In the genomic region with DNA sequence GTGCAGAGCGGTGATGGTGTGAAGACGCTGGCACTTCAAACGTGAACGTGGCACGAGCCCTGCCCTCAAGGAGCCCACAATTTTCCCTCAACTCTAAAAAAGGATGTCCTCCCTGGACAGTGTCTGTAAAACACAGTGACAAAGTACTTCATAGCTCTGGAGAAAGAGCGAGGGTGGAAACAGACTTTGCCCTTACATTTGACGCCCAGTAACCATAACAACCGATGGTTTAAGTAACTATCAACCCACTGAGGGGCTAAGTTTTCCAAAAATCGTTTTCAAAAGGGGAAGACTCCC, we compare ENCODE assay signal across 8 cellular contexts. TPM values are rescaled to one million over a fixed set of nuclear protein-coding genes. Genes with fewer than 3 reads are reported as not detected.
DNase-seq lines count a peak whose midpoint lies in the region; ATAC-seq and TF ChIP-seq lines count a peak whose summit lies in the region.

No MANE protein-coding gene starts in this region.

- peaks cover 37% of the 10 kb centered on the region for H3K4me1 ChIP-seq in mononuclear cell (ENCODE audit: insufficient read depth, low read length)

- H3K27me3 ChIP-seq in BJ (ENCODE audit: control insufficient read depth, insufficient read depth, low read length): no peaks in the 10 kb centered on the region
- H3K27me3 ChIP-seq in mononuclear cell (ENCODE audit: insufficient read depth, low read length): no peaks in the 10 kb centered on the region

- ATAC-seq in GM19351 (IDR thresholded peaks at IDR 0.05; ENCODE audit: unreplicated experiment): no peak
- no peak for ATAC-seq in HG02840 (IDR thresholded peaks at IDR 0.05; ENCODE audit: low FRiP score, unreplicated experiment)
- ATAC-seq in GM19395 (IDR thresholded peaks at IDR 0.05; ENCODE audit: unreplicated experiment): no peak

- CTCF ChIA-PET in BJ (lab: Yijun Ruan, JAX): interaction anchor here (1.0 kb wide), 1 partner anchor 108 kb away, joined by 3 read pairs; no protein-coding TSS in a partner anchor

- POLR2A ChIA-PET in BJ (lab: Charles Lee): no interaction called here

- H3K4me3 ChIP-seq in BJ (ENCODE audit: low read depth, low read length): peak overlapping the region; percentile 80
- peak overlapping the region; percentile 76 for H3K4me3 ChIP-seq in Jurkat, Clone E6-1 (ENCODE audit: low read length)
- H3K4me3 ChIP-seq in mononuclear cell (ENCODE audit: low read length): peak overlapping the region; percentile 78

- TF ChIP-seq CTCF in BJ (IDR thresholded peaks at IDR 0.05; ENCODE audit: insufficient read depth, low read depth, low read length): no peak

- H3K9me3 ChIP-seq in mononuclear cell (ENCODE audit: low read depth, low read length): no peaks in the 10 kb centered on the region

- no peaks in the 10 kb centered on the region for H3K36me3 ChIP-seq in BJ (ENCODE audit: control insufficient read depth, insufficient read depth, low read length)

- no peak for DNase-seq in BJ (ENCODE audit: low read depth)
- DNase-seq in Jurkat, Clone E6-1 (ENCODE audit: low read depth, low spot score): no peak
- peak; percentile 7 for DNase-seq in cerebellar cortex (ENCODE audit: low spot score)
- DNase-seq in dermis blood vessel endothelial cell: no peak

RNA-seq across cellular contexts. Expression of a gene that starts 1.0 kb away (rescaled TPM):
- 35.0 and 39.9 TPM in 2 replicates for polyA plus RNA-seq in BJ (2011; rRNA removed)
- polyA minus RNA-seq in BJ (2011; rRNA and poly(A)+ RNA removed): 21.3 and 28.1 TPM in 2 replicates
- polyA plus RNA-seq in Jurkat, Clone E6-1 (2012; ENCODE audit: insufficient read depth, insufficient read length): 16.4 TPM
- 7.2 TPM for total RNA-seq in mononuclear cell
- 34.9 and 47.8 TPM in 2 replicates for total RNA-seq in dermis blood vessel endothelial cell
